In genomic region chr1:153922838-153923652, GRCh38 we compare ENCODE assay signal across 8 cellular contexts. TPM values are rescaled to one million over a fixed set of nuclear protein-coding genes. Genes with fewer than 3 reads are reported as not detected.
DNase-seq lines count a peak whose midpoint lies in the region; ATAC-seq and TF ChIP-seq lines count a peak whose summit lies in the region.

GATAD2B (minus strand) TSS chr1:153922972; CDS start chr1:153828347, 94,625 bp downstream.

- peaks cover 24% of the 10 kb centered on the region for H3K36me3 Mint-ChIP-seq in effector memory CD8-positive, alpha-beta T cell (ENCODE audit: insufficient read depth)
- no peaks in the 10 kb centered on the region for H3K36me3 Mint-ChIP-seq in memory B cell

- no peak for TF ChIP-seq CTCF in GM20000 (IDR thresholded peaks at IDR 0.05; ENCODE audit: extremely low read depth, missing control alignments)

- H3K4me1 Mint-ChIP-seq in effector memory CD8-positive, alpha-beta T cell (ENCODE audit: low read depth in 2 of 2) = peaks cover 25 to 52% of the 10 kb centered on the region in 2 donors
- H3K4me1 Mint-ChIP-seq in memory B cell = peaks cover 36% of the 10 kb centered on the region

- H3K27ac Mint-ChIP-seq in effector memory CD8-positive, alpha-beta T cell = peak within 1 kb of the TSS; percentile 99
- H3K27ac Mint-ChIP-seq in memory B cell = peak within 1 kb of the TSS; percentile 98

- peak; percentile 99 for DNase-seq in CMK (ENCODE audit: low read depth)
- peak; percentile 98 for DNase-seq in GM20000 (ENCODE audit: low spot score)
- DNase-seq in HT-29 (ENCODE audit: low spot score) = peak; percentile 99
- DNase-seq in NOMO-1 (lab: John Stamatoyannopoulos, UW; ENCODE audit: unreplicated experiment in 2 of 2) = peak; percentile 99 to 100
- peak; percentile 98 to 99 (median 99) for DNase-seq in effector memory CD8-positive, alpha-beta T cell
- DNase-seq in memory B cell (ENCODE audit: low spot score in 2 of 2) = peak; percentile 91 to 99
- peak; percentile 97 for DNase-seq in stimulated activated CD8-positive, alpha-beta memory T cell treated with anti-CD3 and anti-CD28 coated beads, Interleukin-12 subunit alpha, Interleukin-12 subunit beta, amount 100 ng/mL, for 24 hours (ENCODE audit: extremely low read depth)

- CTCF ChIA-PET in activated CD8-positive, alpha-beta memory T cell treated with anti-CD3 and anti-CD28 coated beads for 36 hours (lab: Charles Lee) = interaction anchor here (0.7 to 5.2 kb wide), 7 partner anchors 22 to 126 kb away, joined by 3 to 28 read pairs (median 4); partner anchors contain the start of genes DENND4B, RAB13 and RPS27

- peak within 1 kb of the TSS; percentile 95 to 97 for H3K4me3 Mint-ChIP-seq in effector memory CD8-positive, alpha-beta T cell
- peak within 1 kb of the TSS; percentile 99 for H3K4me3 Mint-ChIP-seq in memory B cell

- ATAC-seq in effector memory CD8-positive, alpha-beta T cell (replicated peaks) = peak; percentile 88
- ATAC-seq in memory B cell (ENCODE audit: low read depth) = peak; percentile 88

- no peaks in the 10 kb centered on the region for H3K27me3 Mint-ChIP-seq in effector memory CD8-positive, alpha-beta T cell
- H3K27me3 Mint-ChIP-seq in memory B cell = no peaks in the 10 kb centered on the region

- no peaks in the 10 kb centered on the region for H3K9me3 Mint-ChIP-seq in effector memory CD8-positive, alpha-beta T cell
- H3K9me3 Mint-ChIP-seq in memory B cell = no peaks in the 10 kb centered on the region

- POLR2A ChIA-PET in activated CD8-positive, alpha-beta memory T cell treated with anti-CD3 and anti-CD28 coated beads for 36 hours (lab: Charles Lee) = interaction anchor here (0.6 to 3.2 kb wide), 14 partner anchors 17 to 1967 kb away, joined by 3 to 32 read pairs (median 6); partner anchors contain the start of genes DENND4B, JTB, RPS27 and SLC39A1

RNA-seq across cellular contexts. Expression of gene GATAD2B, which starts in this region (rescaled TPM):
- total RNA-seq in HT-29 (2014; rRNA removed; shearing (Covaris generic)) = 4.2 and 5.1 TPM in 2 replicates
- 10 to 100 TPM; 53.6 to 57.5 TPM for total RNA-seq in activated CD8-positive, alpha-beta memory T cell treated with anti-CD3 and anti-CD28 coated beads for 36 hours

Comparison
In these comparisons a context has a peak if more than half of its experiments do, and no peak if none do; other contexts are left out.
1. Peak in every context shown above with its lines: DNase-seq and ATAC-seq.